22 cellular contexts compared by ENCODE assay signal in the genomic region with DNA sequence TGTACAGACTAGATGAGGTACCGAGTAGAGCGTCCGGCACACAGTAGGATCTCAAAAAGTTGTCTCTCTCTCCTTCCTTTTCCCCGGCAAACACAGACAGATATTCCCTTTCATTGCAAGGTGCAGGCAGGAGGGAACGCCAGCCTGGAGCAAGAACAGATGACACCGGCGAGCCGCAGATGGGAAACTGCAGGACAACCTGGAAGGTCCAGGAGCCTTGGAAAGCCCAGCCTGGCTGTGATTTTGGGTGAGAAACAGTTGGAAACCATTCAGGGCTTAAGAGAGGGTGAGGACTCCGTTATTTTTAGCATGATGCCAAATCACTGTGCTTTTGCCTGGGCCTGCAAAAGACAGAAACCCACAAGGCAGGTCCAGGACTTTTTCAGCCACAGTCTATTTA. TPM values are rescaled to one million over a fixed set of nuclear protein-coding genes. Genes with fewer than 3 reads are reported as not detected.
"Had no signal": no experiment of that assay in that cellular context is flagged by ENCODE, and none has a peak within 500 bp of the region (broad histone marks: within the 10 kb centered on the region; RNA-seq: fewer than 3 reads in every experiment).

No MANE protein-coding gene starts in this region.

- DNase-seq: activated B cell treated with CpG ODN at 0.5 μM for 24 hours; activated CD4-positive, alpha-beta memory T cell treated with anti-CD3 and anti-CD28 coated beads, Interleukin-2, amount 10 ng/mL, durations not matched to agents 7 days and 5 days; activated CD4-positive, alpha-beta T cell treated with anti-CD3 and anti-CD28 coated beads for 4 hours; activated CD8-positive, alpha-beta memory T cell treated with anti-CD3 and anti-CD28 coated beads, Interleukin-2, amount 10 ng/mL, durations not matched to agents 7 days and 5 days; amniotic stem cell; brain microvascular endothelial cell; dermis blood vessel endothelial cell; effector memory CD8-positive, alpha-beta T cell; foreskin fibroblast; left lung; mucosa of descending colon; naive B cell; right lobe of liver; stimulated activated CD4-positive, alpha-beta T cell treated with anti-CD3 and anti-CD28 coated beads, Interleukin-4, amount 100 ng/mL, for 24 hours; T-cell; T-helper 9 cell; thyroid gland had no signal

- H3K27me3 Mint-ChIP-seq: activated CD4-positive, alpha-beta memory T cell treated with anti-CD3 and anti-CD28 coated beads, Interleukin-2, amount 10 ng/mL, durations not matched to agents 7 days and 5 days; central memory CD8-positive, alpha-beta T cell; effector memory CD8-positive, alpha-beta T cell; stimulated activated memory B cell treated with anti-CD40 and anti-IgM and Interleukin-4, amounts not matched to agents 10 μg/mL and 1 μg/mL and 100 μg/mL, for 72 hours had no signal

- H3K27ac Mint-ChIP-seq: activated B cell treated with CpG ODN at 0.5 μM for 24 hours; activated CD4-positive, alpha-beta memory T cell treated with anti-CD3 and anti-CD28 coated beads, Interleukin-2, amount 10 ng/mL, durations not matched to agents 7 days and 5 days; activated CD8-positive, alpha-beta memory T cell treated with anti-CD3 and anti-CD28 coated beads, Interleukin-2, amount 10 ng/mL, durations not matched to agents 7 days and 5 days; activated naive CD8-positive, alpha-beta T cell; effector memory CD8-positive, alpha-beta T cell; naive B cell; stimulated activated memory B cell treated with anti-CD40 and anti-IgM and Interleukin-4, amounts not matched to agents 10 μg/mL and 1 μg/mL and 100 μg/mL, for 72 hours; T-cell had no signal

- H2AFZ ChIP-seq: parathyroid adenoma had no signal

- H3K27me3 ChIP-seq: brain microvascular endothelial cell, right lobe of liver, thyroid gland had no signal

- H3K36me3 Mint-ChIP-seq: activated CD8-positive, alpha-beta memory T cell treated with anti-CD3 and anti-CD28 coated beads, Interleukin-2, amount 10 ng/mL, durations not matched to agents 7 days and 5 days; activated naive CD8-positive, alpha-beta T cell; naive B cell; stimulated activated memory B cell treated with anti-CD40 and anti-IgM and Interleukin-4, amounts not matched to agents 10 μg/mL and 1 μg/mL and 100 μg/mL, for 72 hours; T-cell had no signal

- H3K9me3 Mint-ChIP-seq: activated B cell treated with CpG ODN at 0.5 μM for 24 hours; activated CD4-positive, alpha-beta memory T cell treated with anti-CD3 and anti-CD28 coated beads, Interleukin-2, amount 10 ng/mL, durations not matched to agents 7 days and 5 days; stimulated activated memory B cell treated with anti-CD40 and anti-IgM and Interleukin-4, amounts not matched to agents 10 μg/mL and 1 μg/mL and 100 μg/mL, for 72 hours had no signal

- H3K4me3 Mint-ChIP-seq: activated B cell treated with CpG ODN at 0.5 μM for 24 hours; activated CD4-positive, alpha-beta memory T cell treated with anti-CD3 and anti-CD28 coated beads, Interleukin-2, amount 10 ng/mL, durations not matched to agents 7 days and 5 days; activated CD8-positive, alpha-beta memory T cell treated with anti-CD3 and anti-CD28 coated beads, Interleukin-2, amount 10 ng/mL, durations not matched to agents 7 days and 5 days; activated naive CD8-positive, alpha-beta T cell; central memory CD8-positive, alpha-beta T cell; effector memory CD8-positive, alpha-beta T cell; naive B cell; stimulated activated memory B cell treated with anti-CD40 and anti-IgM and Interleukin-4, amounts not matched to agents 10 μg/mL and 1 μg/mL and 100 μg/mL, for 72 hours; T-cell had no signal

- H3K9ac ChIP-seq: parathyroid adenoma had no signal

- H3K36me3 ChIP-seq: left lung, right lobe of liver, thyroid gland had no signal

- H3K4me1 ChIP-seq: left lung, parathyroid adenoma, right lobe of liver, thyroid gland had no signal

- H3K79me2 ChIP-seq: parathyroid adenoma had no signal

- H3K9me3 ChIP-seq: left lung, mucosa of descending colon, right lobe of liver, thyroid gland had no signal

- ATAC-seq: activated CD8-positive, alpha-beta memory T cell treated with anti-CD3 and anti-CD28 coated beads, Interleukin-2, amount 10 ng/mL, durations not matched to agents 7 days and 5 days; effector memory CD8-positive, alpha-beta T cell; left lung; mucosa of descending colon; right lobe of liver; SK-N-SH treated with all-trans-retinoic acid at 6 μM for 48 hours; stimulated activated memory B cell treated with anti-CD40 and anti-IgM and Interleukin-4, amounts not matched to agents 10 μg/mL and 1 μg/mL and 100 μg/mL, for 72 hours; T-cell had no signal

- H3K27ac ChIP-seq: brain microvascular endothelial cell, left lung, parathyroid adenoma, right lobe of liver, thyroid gland had no signal

- H3K4me1 Mint-ChIP-seq: activated B cell treated with CpG ODN at 0.5 μM for 24 hours; activated CD4-positive, alpha-beta memory T cell treated with anti-CD3 and anti-CD28 coated beads, Interleukin-2, amount 10 ng/mL, durations not matched to agents 7 days and 5 days; activated CD8-positive, alpha-beta memory T cell treated with anti-CD3 and anti-CD28 coated beads, Interleukin-2, amount 10 ng/mL, durations not matched to agents 7 days and 5 days; central memory CD8-positive, alpha-beta T cell; naive B cell; stimulated activated memory B cell treated with anti-CD40 and anti-IgM and Interleukin-4, amounts not matched to agents 10 μg/mL and 1 μg/mL and 100 μg/mL, for 72 hours; T-cell had no signal

- H3K4me3 ChIP-seq: left lung, mucosa of descending colon, right lobe of liver, thyroid gland had no signal

RNA-seq across cellular contexts. Expression of gene CDH11, which starts 7.3 kb away (rescaled TPM):
- total RNA-seq: activated B cell treated with CpG ODN at 0.5 μM for 24 hours; activated CD4-positive, alpha-beta memory T cell treated with anti-CD3 and anti-CD28 coated beads, Interleukin-2, amount 10 ng/mL, durations not matched to agents 7 days and 5 days; activated CD8-positive, alpha-beta memory T cell treated with anti-CD3 and anti-CD28 coated beads, Interleukin-2, amount 10 ng/mL, durations not matched to agents 7 days and 5 days had no signal
